In genomic region chr3:185728630-185729334, GRCh38 we compare ENCODE assay signal across 1 cellular context.
TF ChIP-seq lines count a peak whose summit lies in the region.

No MANE protein-coding gene starts in this region.

TF ChIP-seq in GM23338, 12 proteins besides CTCF, POLR2A, EP300 and RAD21:
- TF ChIP-seq, protein P1, sequence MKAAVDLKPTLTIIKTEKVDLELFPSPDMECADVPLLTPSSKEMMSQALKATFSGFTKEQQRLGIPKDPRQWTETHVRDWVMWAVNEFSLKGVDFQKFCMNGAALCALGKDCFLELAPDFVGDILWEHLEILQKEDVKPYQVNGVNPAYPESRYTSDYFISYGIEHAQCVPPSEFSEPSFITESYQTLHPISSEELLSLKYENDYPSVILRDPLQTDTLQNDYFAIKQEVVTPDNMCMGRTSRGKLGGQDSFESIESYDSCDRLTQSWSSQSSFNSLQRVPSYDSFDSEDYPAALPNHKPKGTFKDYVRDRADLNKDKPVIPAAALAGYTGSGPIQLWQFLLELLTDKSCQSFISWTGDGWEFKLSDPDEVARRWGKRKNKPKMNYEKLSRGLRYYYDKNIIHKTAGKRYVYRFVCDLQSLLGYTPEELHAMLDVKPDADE (IDR thresholded peaks at IDR 0.05), result no peak
- no peak for TF ChIP-seq JUNB (IDR thresholded peaks at IDR 0.05; ENCODE audit: unreplicated experiment)
- TF ChIP-seq, protein P2, sequence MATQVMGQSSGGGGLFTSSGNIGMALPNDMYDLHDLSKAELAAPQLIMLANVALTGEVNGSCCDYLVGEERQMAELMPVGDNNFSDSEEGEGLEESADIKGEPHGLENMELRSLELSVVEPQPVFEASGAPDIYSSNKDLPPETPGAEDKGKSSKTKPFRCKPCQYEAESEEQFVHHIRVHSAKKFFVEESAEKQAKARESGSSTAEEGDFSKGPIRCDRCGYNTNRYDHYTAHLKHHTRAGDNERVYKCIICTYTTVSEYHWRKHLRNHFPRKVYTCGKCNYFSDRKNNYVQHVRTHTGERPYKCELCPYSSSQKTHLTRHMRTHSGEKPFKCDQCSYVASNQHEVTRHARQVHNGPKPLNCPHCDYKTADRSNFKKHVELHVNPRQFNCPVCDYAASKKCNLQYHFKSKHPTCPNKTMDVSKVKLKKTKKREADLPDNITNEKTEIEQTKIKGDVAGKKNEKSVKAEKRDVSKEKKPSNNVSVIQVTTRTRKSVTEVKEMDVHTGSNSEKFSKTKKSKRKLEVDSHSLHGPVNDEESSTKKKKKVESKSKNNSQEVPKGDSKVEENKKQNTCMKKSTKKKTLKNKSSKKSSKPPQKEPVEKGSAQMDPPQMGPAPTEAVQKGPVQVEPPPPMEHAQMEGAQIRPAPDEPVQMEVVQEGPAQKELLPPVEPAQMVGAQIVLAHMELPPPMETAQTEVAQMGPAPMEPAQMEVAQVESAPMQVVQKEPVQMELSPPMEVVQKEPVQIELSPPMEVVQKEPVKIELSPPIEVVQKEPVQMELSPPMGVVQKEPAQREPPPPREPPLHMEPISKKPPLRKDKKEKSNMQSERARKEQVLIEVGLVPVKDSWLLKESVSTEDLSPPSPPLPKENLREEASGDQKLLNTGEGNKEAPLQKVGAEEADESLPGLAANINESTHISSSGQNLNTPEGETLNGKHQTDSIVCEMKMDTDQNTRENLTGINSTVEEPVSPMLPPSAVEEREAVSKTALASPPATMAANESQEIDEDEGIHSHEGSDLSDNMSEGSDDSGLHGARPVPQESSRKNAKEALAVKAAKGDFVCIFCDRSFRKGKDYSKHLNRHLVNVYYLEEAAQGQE (IDR thresholded peaks at IDR 0.05; ENCODE audit: unreplicated experiment), result no peak
- no peak for TF ChIP-seq ZNF114 (CRISPR knock-in tag; IDR thresholded peaks at IDR 0.05)
- TF ChIP-seq, protein P3, sequence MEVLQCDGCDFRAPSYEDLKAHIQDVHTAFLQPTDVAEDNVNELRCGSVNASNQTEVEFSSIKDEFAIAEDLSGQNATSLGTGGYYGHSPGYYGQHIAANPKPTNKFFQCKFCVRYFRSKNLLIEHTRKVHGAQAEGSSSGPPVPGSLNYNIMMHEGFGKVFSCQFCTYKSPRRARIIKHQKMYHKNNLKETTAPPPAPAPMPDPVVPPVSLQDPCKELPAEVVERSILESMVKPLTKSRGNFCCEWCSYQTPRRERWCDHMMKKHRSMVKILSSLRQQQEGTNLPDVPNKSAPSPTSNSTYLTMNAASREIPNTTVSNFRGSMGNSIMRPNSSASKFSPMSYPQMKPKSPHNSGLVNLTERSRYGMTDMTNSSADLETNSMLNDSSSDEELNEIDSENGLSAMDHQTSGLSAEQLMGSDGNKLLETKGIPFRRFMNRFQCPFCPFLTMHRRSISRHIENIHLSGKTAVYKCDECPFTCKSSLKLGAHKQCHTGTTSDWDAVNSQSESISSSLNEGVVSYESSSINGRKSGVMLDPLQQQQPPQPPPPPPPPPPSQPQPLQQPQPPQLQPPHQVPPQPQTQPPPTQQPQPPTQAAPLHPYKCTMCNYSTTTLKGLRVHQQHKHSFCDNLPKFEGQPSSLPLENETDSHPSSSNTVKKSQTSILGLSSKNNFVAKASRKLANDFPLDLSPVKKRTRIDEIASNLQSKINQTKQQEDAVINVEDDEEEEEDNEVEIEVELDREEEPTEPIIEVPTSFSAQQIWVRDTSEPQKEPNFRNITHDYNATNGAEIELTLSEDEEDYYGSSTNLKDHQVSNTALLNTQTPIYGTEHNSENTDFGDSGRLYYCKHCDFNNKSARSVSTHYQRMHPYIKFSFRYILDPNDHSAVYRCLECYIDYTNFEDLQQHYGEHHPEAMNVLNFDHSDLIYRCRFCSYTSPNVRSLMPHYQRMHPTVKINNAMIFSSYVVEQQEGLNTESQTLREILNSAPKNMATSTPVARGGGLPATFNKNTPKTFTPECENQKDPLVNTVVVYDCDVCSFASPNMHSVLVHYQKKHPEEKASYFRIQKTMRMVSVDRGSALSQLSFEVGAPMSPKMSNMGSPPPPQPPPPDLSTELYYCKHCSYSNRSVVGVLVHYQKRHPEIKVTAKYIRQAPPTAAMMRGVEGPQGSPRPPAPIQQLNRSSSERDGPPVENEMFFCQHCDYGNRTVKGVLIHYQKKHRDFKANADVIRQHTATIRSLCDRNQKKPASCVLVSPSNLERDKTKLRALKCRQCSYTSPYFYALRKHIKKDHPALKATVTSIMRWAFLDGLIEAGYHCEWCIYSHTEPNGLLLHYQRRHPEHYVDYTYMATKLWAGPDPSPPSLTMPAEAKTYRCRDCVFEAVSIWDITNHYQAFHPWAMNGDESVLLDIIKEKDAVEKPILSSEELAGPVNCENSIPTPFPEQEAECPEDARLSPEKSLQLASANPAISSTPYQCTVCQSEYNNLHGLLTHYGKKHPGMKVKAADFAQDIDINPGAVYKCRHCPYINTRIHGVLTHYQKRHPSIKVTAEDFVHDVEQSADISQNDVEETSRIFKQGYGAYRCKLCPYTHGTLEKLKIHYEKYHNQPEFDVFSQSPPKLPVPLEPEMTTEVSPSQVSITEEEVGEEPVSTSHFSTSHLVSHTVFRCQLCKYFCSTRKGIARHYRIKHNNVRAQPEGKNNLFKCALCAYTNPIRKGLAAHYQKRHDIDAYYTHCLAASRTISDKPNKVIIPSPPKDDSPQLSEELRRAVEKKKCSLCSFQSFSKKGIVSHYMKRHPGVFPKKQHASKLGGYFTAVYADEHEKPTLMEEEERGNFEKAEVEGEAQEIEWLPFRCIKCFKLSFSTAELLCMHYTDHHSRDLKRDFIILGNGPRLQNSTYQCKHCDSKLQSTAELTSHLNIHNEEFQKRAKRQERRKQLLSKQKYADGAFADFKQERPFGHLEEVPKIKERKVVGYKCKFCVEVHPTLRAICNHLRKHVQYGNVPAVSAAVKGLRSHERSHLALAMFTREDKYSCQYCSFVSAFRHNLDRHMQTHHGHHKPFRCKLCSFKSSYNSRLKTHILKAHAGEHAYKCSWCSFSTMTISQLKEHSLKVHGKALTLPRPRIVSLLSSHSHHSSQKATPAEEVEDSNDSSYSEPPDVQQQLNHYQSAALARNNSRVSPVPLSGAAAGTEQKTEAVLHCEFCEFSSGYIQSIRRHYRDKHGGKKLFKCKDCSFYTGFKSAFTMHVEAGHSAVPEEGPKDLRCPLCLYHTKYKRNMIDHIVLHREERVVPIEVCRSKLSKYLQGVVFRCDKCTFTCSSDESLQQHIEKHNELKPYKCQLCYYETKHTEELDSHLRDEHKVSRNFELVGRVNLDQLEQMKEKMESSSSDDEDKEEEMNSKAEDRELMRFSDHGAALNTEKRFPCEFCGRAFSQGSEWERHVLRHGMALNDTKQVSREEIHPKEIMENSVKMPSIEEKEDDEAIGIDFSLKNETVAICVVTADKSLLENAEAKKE (CRISPR knock-in tag; IDR thresholded peaks at IDR 0.05), result no peak
- TF ChIP-seq ZNF331 (CRISPR knock-in tag; IDR thresholded peaks at IDR 0.05; ENCODE audit: low read depth), result no peak
- no peak for TF ChIP-seq CREB1 (CRISPR knock-in tag; IDR thresholded peaks at IDR 0.05; ENCODE audit: low read depth)
- TF ChIP-seq POLR2AphosphoS5 (IDR thresholded peaks at IDR 0.05; ENCODE audit: low read depth), result no peak
- TF ChIP-seq EZH2phosphoT487 (IDR thresholded peaks at IDR 0.05; ENCODE audit: unreplicated experiment), result no peak
- TF ChIP-seq EZH2 (IDR thresholded peaks at IDR 0.05; ENCODE audit: low read depth, unreplicated experiment), result no peak
- TF ChIP-seq NANOG (IDR thresholded peaks at IDR 0.05; ENCODE audit: borderline replicate concordance), result no peak
- TF ChIP-seq STAT1 (IDR thresholded peaks at IDR 0.05; ENCODE audit: unreplicated experiment), result no peak
